8 cellular contexts compared by ENCODE assay signal in the genomic region with DNA sequence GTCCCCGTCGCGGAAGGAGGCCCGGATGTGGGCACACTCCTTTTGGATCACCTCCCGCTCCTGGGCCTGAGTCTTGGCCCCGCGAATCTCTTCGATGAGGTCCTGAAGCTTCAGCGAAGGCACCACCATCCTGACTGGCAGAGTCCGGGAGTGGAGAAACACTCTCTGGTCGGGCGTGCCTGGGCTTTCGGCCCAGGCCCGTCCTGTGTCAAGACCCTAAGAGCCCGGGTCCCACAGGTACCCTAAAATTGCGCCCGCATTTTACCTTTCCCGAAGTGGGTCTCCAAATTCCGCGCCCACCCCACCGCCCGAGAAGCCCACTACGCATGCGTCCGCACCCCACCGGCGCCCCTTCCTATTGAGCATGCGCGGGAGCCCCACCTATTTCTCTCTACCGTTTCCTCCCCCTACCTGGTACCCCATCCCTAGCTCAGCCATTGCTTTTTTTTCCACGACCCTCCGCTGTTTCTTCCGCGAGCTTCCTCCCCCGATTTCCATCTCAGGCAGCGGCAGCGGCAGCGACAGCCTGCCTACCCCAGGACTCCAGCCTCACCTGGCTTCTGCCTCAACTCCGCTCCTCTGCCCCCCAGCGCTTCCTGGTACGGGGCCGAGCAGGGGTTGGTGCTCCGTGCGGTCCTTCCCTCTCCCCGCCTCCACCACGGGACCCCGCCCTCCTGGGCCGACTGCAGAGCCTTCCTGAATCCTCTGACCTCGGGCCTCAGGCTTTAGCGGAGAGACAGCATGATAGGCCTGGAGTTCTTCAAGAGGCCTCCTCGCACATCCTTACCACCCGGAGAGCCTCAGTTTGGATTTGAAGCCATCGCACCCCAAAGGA. TPM values are rescaled to one million over a fixed set of nuclear protein-coding genes. Genes with fewer than 3 reads are reported as not detected.
A peak's percentile ranks its signal among the peaks of the same experiment; 100 is the strongest.
DNase-seq lines count a peak whose midpoint lies in the region; ATAC-seq, FAIRE-seq and TF ChIP-seq lines count a peak whose summit lies in the region.

TSS of gene AP1G2 (minus strand) at position 606 of the 835 bp plus-strand sequence. CDS start at position 129, 477 bp downstream.

- TF ChIP-seq POLR2A in GM12891 (IDR thresholded peaks at IDR 0.05; ENCODE audit: low read depth, low read length) (peak; percentile 62; the same call in 1 of the 2 replicates), vagina (IDR thresholded peaks at IDR 0.05) (no peak)

- peak; percentile 92 for ATAC-seq in HG02763 (IDR thresholded peaks at IDR 0.05; ENCODE audit: unreplicated experiment)
- peak; percentile 84 to 90 for ATAC-seq in left cardiac atrium

- H3K36me3 ChIP-seq in rectal smooth muscle tissue (ENCODE audit: control insufficient read depth, insufficient read depth, low read length) (peaks cover 7% of the 10 kb centered on the region), vagina (peaks cover 0 to 3% of the 10 kb centered on the region in 2 donors)

- H3K27ac ChIP-seq in adipose tissue (ENCODE audit: low read depth, low read length) = peak within 1 kb of the TSS; percentile 65
- H3K27ac ChIP-seq in rectal smooth muscle tissue (ENCODE audit: low read depth, low read length) = peak within 1 kb of the TSS; percentile 4
- H3K27ac ChIP-seq in vagina = peak within 1 kb of the TSS; percentile 85

- peak; percentile 95 for FAIRE-seq in GM12891 (lab: Jason Lieb, UNC)

- TF ChIP-seq CTCF in vagina (IDR thresholded peaks at IDR 0.05) = no peak

- H3K4me3 ChIP-seq in rectal smooth muscle tissue (ENCODE audit: low read length) = peak within 1 kb of the TSS; percentile 90
- H3K4me3 ChIP-seq in vagina = peak within 1 kb of the TSS; percentile 65 to 66

- H3K9me3 ChIP-seq in vagina = no peaks in the 10 kb centered on the region

- peak within 1 kb of the TSS; percentile 78 for H3K9ac ChIP-seq in rectal smooth muscle tissue (ENCODE audit: low read length)

- DNase-seq in GM12891 (ENCODE audit: insufficient read length, low spot score) = peak; percentile 85
- peak; percentile 71 for DNase-seq in NCI-H1417 treated with DMSO at 0.1 percent for 48 hours (lab: John Stamatoyannopoulos, UW)
- DNase-seq in T-helper 1 cell = peak; percentile 71 to 90 (median 78)
- DNase-seq in left cardiac atrium = peak; percentile 88
- no peak for DNase-seq in vagina (ENCODE audit: extremely low spot score in 2 of 2)

- WGBS in adipose tissue, 3 donors = 1 to 2% (median 1%) methylated on average over 53 of the region's 53 CpGs

- intact Hi-C loops in left cardiac atrium (cut with DNase I) = loop anchor here in 1 of 2 donors (10.0 kb wide), 1 partner anchor 243 kb away; the partner anchor contains the start of gene PABPN1
- intact Hi-C loops in vagina (cut with DNase I) = no loop called here

- H3K4me1 ChIP-seq in rectal smooth muscle tissue (ENCODE audit: control insufficient read depth, insufficient read depth, low read length) = peaks cover 3% of the 10 kb centered on the region
- H3K4me1 ChIP-seq in vagina = peaks cover 23% of the 10 kb centered on the region

- H3K27me3 ChIP-seq in rectal smooth muscle tissue (ENCODE audit: control insufficient read depth, insufficient read depth, low read length) (no peaks in the 10 kb centered on the region), vagina (no peaks in the 10 kb centered on the region)

TF ChIP-seq in GM12891, 5 proteins besides CTCF, POLR2A, EP300 and RAD21:
- TF ChIP-seq TAF1 (IDR thresholded peaks at IDR 0.05; ENCODE audit: low read depth, low read length) (peak; percentile 68), POU2F2 (IDR thresholded peaks at IDR 0.05; ENCODE audit: low read depth, low read length) (0 out of 2 replicates have a peak, but pooled peaks have one; percentile 33), PAX5 (IDR thresholded peaks at IDR 0.05; ENCODE audit: insufficient read depth, low read length, severe bottlenecking) (no peak), POLR2AphosphoS5 (IDR thresholded peaks at IDR 0.05; ENCODE audit: low read depth, low read length) (peak; percentile 91), SPI1 (IDR thresholded peaks at IDR 0.05; ENCODE audit: low read depth, low read length) (0 out of 2 replicates have a peak, but pooled peaks have one; percentile 1)

RNA-seq across cellular contexts. Expression of gene AP1G2, which starts in this region (rescaled TPM):
- 78.3 TPM for polyA plus RNA-seq in GM12891 (2012; ENCODE audit: low read depth, missing spikeins)
- 10 to 100 TPM; 31.8 to 73.2 (median 60.2) TPM for polyA plus RNA-seq in adipose tissue
- total RNA-seq in left cardiac atrium (10 to 100 TPM; 16.5 to 32.3 TPM), vagina (122 TPM)

Comparison
In these comparisons a context has a peak if more than half of its experiments do, and no peak if none do; other contexts are left out.
1. DNase-seq: peak in GM12891 (single experiment), NCI-H1417 treated with DMSO at 0.1 percent for 48 hours (single experiment), T-helper 1 cell (5 of 5) and left cardiac atrium (single experiment); none in vagina (0 of 2).
2. H3K27ac ChIP-seq: peak in every context shown above with its lines; median percentile 85 in vagina; 65 in adipose tissue; 4 in rectal smooth muscle tissue.